Comparison of ENCODE assay signal across 23 cellular contexts in the genomic region with DNA sequence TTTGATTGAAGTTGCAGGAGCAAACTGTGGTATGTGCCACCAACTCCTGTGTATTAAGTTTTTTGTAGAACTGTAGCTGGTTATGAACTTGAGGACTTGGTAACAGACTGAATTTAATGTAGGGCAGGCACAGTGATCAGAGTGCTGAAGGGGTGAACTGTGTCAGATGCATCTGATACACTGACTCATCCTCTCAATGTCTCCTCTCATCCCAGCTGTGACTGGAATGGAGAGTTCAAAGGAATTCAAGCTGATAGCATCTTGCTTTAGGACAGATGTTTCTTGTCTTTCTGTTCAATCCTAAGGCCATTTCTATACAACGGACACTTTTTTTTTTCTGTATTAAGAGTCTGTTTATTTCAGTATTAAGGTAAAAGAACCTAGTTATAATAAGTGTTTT. TPM values are rescaled to one million over a fixed set of nuclear protein-coding genes. Genes with fewer than 3 reads are reported as not detected.
DNase-seq lines count a peak whose midpoint lies in the region; ATAC-seq and TF ChIP-seq lines count a peak whose summit lies in the region.
"Had no signal": no experiment of that assay in that cellular context is flagged by ENCODE, and none has a peak within 500 bp of the region (broad histone marks: within the 10 kb centered on the region; RNA-seq: fewer than 3 reads in every experiment).

No MANE protein-coding gene starts in this region.

- in situ Hi-C loops in transverse colon (cut with MboI; ENCODE audit: low pct_ligation_motif_present in 1 of 4, low pct_unique_long_range_greater_than_20kb in 1 of 4, low sequenced_read_pairs in 3 of 4), result loop anchor here in 1 of 4 donors (25.0 kb wide), 1 partner anchor 272 kb away; a partner anchor contains a TSS

- H3K9ac ChIP-seq in DND-41 (ENCODE audit: low read depth, low read length), result no peak overlapping the region

- intact Hi-C loops in transverse colon (cut with DNase I; ENCODE audit: low total_unique reads) (no loop called here), natural killer cell (cut with micrococcal nuclease) (no loop called here)

- H3K27me3 ChIP-seq in DND-41 (ENCODE audit: insufficient read depth, low read length, poor library complexity) (no peaks in the 10 kb centered on the region), foreskin keratinocyte (peaks cover 3% of the 10 kb centered on the region), transverse colon (no peaks in the 10 kb centered on the region)

- H3K9me3 ChIP-seq in DND-41 (ENCODE audit: insufficient read depth, low read length, severe bottlenecking) (no peaks in the 10 kb centered on the region), transverse colon (no peaks in the 10 kb centered on the region)

- H3K27me3 Mint-ChIP-seq in natural killer cell (ENCODE audit: low read depth in 2 of 2), result peaks cover 0 to 3% of the 10 kb centered on the region in 2 donors

- DNase-seq in DND-41 (no peak), EL (peak; percentile 7), foreskin keratinocyte (peak in 1 of 2 donors; percentile 11), NAMALWA (ENCODE audit: low spot score) (no peak), cerebellum (ENCODE audit: low spot score) (no peak), transverse colon (no peak), natural killer cell (no peak)
- DNase-seq: CD4-positive, CD25-positive, alpha-beta regulatory T cell; COR-L47; DMS 273 treated with DMSO at 0.1 percent for 48 hours; GOT3; KBM-7; NCI-H1092 treated with DMSO at 0.1 percent for 48 hours; NCI-H2029 treated with DMSO at 0.1 percent for 48 hours; NCI-H345; NCI-H524 treated with DMSO at 0.1 percent for 48 hours; NCI-H82 had no signal

- no peak for TF ChIP-seq POLR2A in transverse colon (IDR thresholded peaks at IDR 0.05)

- H3K36me3 ChIP-seq in DND-41 (ENCODE audit: insufficient read depth, low read length), result no peaks in the 10 kb centered on the region
- no peaks in the 10 kb centered on the region for H3K36me3 ChIP-seq in transverse colon

- TF ChIP-seq EP300 in transverse colon (IDR thresholded peaks at IDR 0.05; ENCODE audit: low read depth), result no peak

- no peaks in the 10 kb centered on the region for H3K4me1 Mint-ChIP-seq in natural killer cell

- H3K4me2 ChIP-seq in DND-41 (ENCODE audit: insufficient read depth, low read length), result no peak overlapping the region

- peak; percentile 54; the same call in 1 of the 3 replicates for ATAC-seq in DND-41 (ENCODE audit: insufficient read depth, low read depth)
- ATAC-seq in SK-N-SH treated with all-trans-retinoic acid at 6 μM for 48 hours, result peak; percentile 40; the same call in 1 of the 3 replicates
- peak; percentile 55 for ATAC-seq in foreskin keratinocyte
- no peak for ATAC-seq in natural killer cell
- ATAC-seq: GM12878, HCT116, HepG2, Panc1 had no signal

- H3K36me3 Mint-ChIP-seq in natural killer cell, result no peaks in the 10 kb centered on the region

- H3K4me3 ChIP-seq in DND-41 (ENCODE audit: low read depth in 1 of 2, low read length in 2 of 2) (no peak overlapping the region), transverse colon (no peak overlapping the region)
- H3K4me3 ChIP-seq: GM12878 had no signal

- H3K79me2 ChIP-seq in DND-41 (ENCODE audit: insufficient read depth, low read length), result no peaks in the 10 kb centered on the region

- no peaks in the 10 kb centered on the region for H3K9me3 Mint-ChIP-seq in natural killer cell
- H3K9me3 Mint-ChIP-seq: CD4-positive, CD25-positive, alpha-beta regulatory T cell had no signal

- H2AFZ ChIP-seq in DND-41 (ENCODE audit: low read depth, low read length), result no peak overlapping the region

- H3K4me1 ChIP-seq in DND-41 (ENCODE audit: insufficient read depth, low read length), result no peaks in the 10 kb centered on the region
- no peaks in the 10 kb centered on the region for H3K4me1 ChIP-seq in foreskin keratinocyte
- no peaks in the 10 kb centered on the region for H3K4me1 ChIP-seq in transverse colon

- 68 to 85% methylated on average over 1 of the region's 1 CpG for WGBS in transverse colon (ENCODE audit: low coverage in 1 of 2), 2 donors

- TF ChIP-seq CTCF in DND-41 (IDR thresholded peaks at IDR 0.05; ENCODE audit: borderline replicate concordance, extremely low read depth, low read length, poor library complexity, severe bottlenecking), result no peak
- TF ChIP-seq CTCF in foreskin keratinocyte (conservative IDR thresholded peaks at IDR 0.05), result no peak
- no peak for TF ChIP-seq CTCF in transverse colon (IDR thresholded peaks at IDR 0.05)
- no peak for TF ChIP-seq CTCF in natural killer cell (IDR thresholded peaks at IDR 0.05)

- H4K20me1 ChIP-seq in DND-41 (ENCODE audit: insufficient read depth, low read length), result no peaks in the 10 kb centered on the region

- no peak overlapping the region for H3K4me3 Mint-ChIP-seq in natural killer cell
- H3K4me3 Mint-ChIP-seq: CD4-positive, CD25-positive, alpha-beta regulatory T cell had no signal

- H3K27ac ChIP-seq in DND-41 (ENCODE audit: low read length), result no peak overlapping the region
- H3K27ac ChIP-seq in foreskin keratinocyte, result no peak overlapping the region
- H3K27ac ChIP-seq in transverse colon, result no peak overlapping the region
- H3K27ac ChIP-seq: HL-60 had no signal

- H3K27ac Mint-ChIP-seq in natural killer cell, result no peak overlapping the region
- H3K27ac Mint-ChIP-seq: CD4-positive, CD25-positive, alpha-beta regulatory T cell had no signal

TF ChIP-seq in SK-N-SH treated with all-trans-retinoic acid at 6 μM for 48 hours, 23 proteins besides CTCF, POLR2A, EP300 and RAD21 (continues in another document):
- TF ChIP-seq, protein P1, sequence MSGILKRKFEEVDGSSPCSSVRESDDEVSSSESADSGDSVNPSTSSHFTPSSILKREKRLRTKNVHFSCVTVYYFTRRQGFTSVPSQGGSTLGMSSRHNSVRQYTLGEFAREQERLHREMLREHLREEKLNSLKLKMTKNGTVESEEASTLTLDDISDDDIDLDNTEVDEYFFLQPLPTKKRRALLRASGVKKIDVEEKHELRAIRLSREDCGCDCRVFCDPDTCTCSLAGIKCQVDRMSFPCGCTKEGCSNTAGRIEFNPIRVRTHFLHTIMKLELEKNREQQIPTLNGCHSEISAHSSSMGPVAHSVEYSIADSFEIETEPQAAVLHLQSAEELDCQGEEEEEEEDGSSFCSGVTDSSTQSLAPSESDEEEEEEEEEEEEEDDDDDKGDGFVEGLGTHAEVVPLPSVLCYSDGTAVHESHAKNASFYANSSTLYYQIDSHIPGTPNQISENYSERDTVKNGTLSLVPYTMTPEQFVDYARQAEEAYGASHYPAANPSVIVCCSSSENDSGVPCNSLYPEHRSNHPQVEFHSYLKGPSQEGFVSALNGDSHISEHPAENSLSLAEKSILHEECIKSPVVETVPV (CRISPR knock-in tag; IDR thresholded peaks at IDR 0.05), result no peak
- no peak for TF ChIP-seq RARB (CRISPR knock-in tag; IDR thresholded peaks at IDR 0.05)
- no peak for TF ChIP-seq GLIS3 (CRISPR knock-in tag; IDR thresholded peaks at IDR 0.05)
- TF ChIP-seq CSDC2 (CRISPR knock-in tag; IDR thresholded peaks at IDR 0.05), result no peak
- TF ChIP-seq ZNF70 (CRISPR knock-in tag; IDR thresholded peaks at IDR 0.05), result no peak
- no peak for TF ChIP-seq ZC3H10 (CRISPR knock-in tag; IDR thresholded peaks at IDR 0.05)
- TF ChIP-seq ZNF8 (CRISPR knock-in tag; IDR thresholded peaks at IDR 0.05), result no peak
- no peak for TF ChIP-seq TOX (CRISPR knock-in tag; IDR thresholded peaks at IDR 0.05; ENCODE audit: borderline replicate concordance)
- TF ChIP-seq, protein P2, sequence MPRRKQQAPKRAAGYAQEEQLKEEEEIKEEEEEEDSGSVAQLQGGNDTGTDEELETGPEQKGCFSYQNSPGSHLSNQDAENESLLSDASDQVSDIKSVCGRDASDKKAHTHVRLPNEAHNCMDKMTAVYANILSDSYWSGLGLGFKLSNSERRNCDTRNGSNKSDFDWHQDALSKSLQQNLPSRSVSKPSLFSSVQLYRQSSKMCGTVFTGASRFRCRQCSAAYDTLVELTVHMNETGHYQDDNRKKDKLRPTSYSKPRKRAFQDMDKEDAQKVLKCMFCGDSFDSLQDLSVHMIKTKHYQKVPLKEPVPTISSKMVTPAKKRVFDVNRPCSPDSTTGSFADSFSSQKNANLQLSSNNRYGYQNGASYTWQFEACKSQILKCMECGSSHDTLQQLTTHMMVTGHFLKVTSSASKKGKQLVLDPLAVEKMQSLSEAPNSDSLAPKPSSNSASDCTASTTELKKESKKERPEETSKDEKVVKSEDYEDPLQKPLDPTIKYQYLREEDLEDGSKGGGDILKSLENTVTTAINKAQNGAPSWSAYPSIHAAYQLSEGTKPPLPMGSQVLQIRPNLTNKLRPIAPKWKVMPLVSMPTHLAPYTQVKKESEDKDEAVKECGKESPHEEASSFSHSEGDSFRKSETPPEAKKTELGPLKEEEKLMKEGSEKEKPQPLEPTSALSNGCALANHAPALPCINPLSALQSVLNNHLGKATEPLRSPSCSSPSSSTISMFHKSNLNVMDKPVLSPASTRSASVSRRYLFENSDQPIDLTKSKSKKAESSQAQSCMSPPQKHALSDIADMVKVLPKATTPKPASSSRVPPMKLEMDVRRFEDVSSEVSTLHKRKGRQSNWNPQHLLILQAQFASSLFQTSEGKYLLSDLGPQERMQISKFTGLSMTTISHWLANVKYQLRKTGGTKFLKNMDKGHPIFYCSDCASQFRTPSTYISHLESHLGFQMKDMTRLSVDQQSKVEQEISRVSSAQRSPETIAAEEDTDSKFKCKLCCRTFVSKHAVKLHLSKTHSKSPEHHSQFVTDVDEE (CRISPR knock-in tag; IDR thresholded peaks at IDR 0.05), result no peak
- TF ChIP-seq TCF4 (CRISPR knock-in tag; IDR thresholded peaks at IDR 0.05; ENCODE audit: borderline replicate concordance), result no peak
- no peak for TF ChIP-seq ISL1 (CRISPR knock-in tag; IDR thresholded peaks at IDR 0.05)

RNA-seq across cellular contexts. Expression of a gene that starts 25.0 kb away (rescaled TPM):
- 16.8 and 17.1 TPM in 2 replicates for total RNA-seq in foreskin keratinocyte
- 5.7 and 6.6 TPM in 2 replicates for polyA plus RNA-seq in foreskin keratinocyte
- total RNA-seq in cerebellum, result 0.82 TPM
- 10 to 100 TPM in 3 of 4 donors, 1 to 10 TPM in 1; 3.0 to 50.2 (median 23.2) TPM for total RNA-seq in transverse colon
- 10 to 100 TPM; 32.0 to 41.2 (median 34.8) TPM for total RNA-seq in natural killer cell

RNA-seq across cellular contexts. Expression of a gene that starts 36.0 kb away (rescaled TPM):
- 0.10 and 0.11 TPM in 2 replicates for total RNA-seq in foreskin keratinocyte
- 0.09 and 0.11 TPM in 2 replicates for polyA plus RNA-seq in foreskin keratinocyte
- total RNA-seq in cerebellum, result 0.54 TPM
- 10 to 100 TPM; 13.7 to 77.5 (median 56.1) TPM for total RNA-seq in transverse colon
- total RNA-seq in natural killer cell, result 100 to 1,000 TPM; 117 to 153 (median 144) TPM

Comparison
In these comparisons a context has a peak if more than half of its experiments do, and no peak if none do; other contexts are left out.
1. ATAC-seq: peak in DND-41 (single experiment), SK-N-SH treated with all-trans-retinoic acid at 6 μM for 48 hours (single experiment) and foreskin keratinocyte (single experiment); none in natural killer cell (0 of 3).